In genomic region chr9:136545065-136545965, GRCh38 we compare ENCODE assay signal across 8 cellular contexts. TPM values are rescaled to one million over a fixed set of nuclear protein-coding genes. Genes with fewer than 3 reads are reported as not detected.
DNase-seq lines count a peak whose midpoint lies in the region; ATAC-seq and TF ChIP-seq lines count a peak whose summit lies in the region.

No MANE protein-coding gene starts in this region.

- H3K4me1 Mint-ChIP-seq in activated naive CD8-positive, alpha-beta T cell treated with anti-CD3 and anti-CD28 coated beads for 36 hours: peaks cover 35% of the 10 kb centered on the region

- no peaks in the 10 kb centered on the region for H3K27me3 Mint-ChIP-seq in activated naive CD8-positive, alpha-beta T cell treated with anti-CD3 and anti-CD28 coated beads for 36 hours

- H3K36me3 Mint-ChIP-seq in activated naive CD8-positive, alpha-beta T cell treated with anti-CD3 and anti-CD28 coated beads for 36 hours: peaks cover 7% of the 10 kb centered on the region

- peak; percentile 18 for ATAC-seq in HG02759 (IDR thresholded peaks at IDR 0.05; ENCODE audit: unreplicated experiment)
- ATAC-seq in RWPE2 (ENCODE audit: low read depth): no peak; the same call in 1 of the 3 replicates

- peaks cover 21% of the 10 kb centered on the region for H3K36me3 ChIP-seq in RWPE2 (ENCODE audit: low read depth)
- peaks cover 14% of the 10 kb centered on the region for H3K36me3 ChIP-seq in iPS-18a (ENCODE audit: control insufficient read depth, low read depth, low read length)

- peak overlapping the region; percentile 53 for H3K9ac ChIP-seq in iPS-18a (ENCODE audit: low read length)

- no peak for DNase-seq in RWPE2 (ENCODE audit: low spot score)
- peak; percentile 72 for DNase-seq in activated naive CD8-positive, alpha-beta T cell treated with anti-CD3 and anti-CD28 coated beads for 36 hours
- DNase-seq in stimulated activated CD4-positive, alpha-beta T cell treated with anti-CD3 and anti-CD28 coated beads, Interleukin-4, amount 100 ng/mL, for 1 hour: peak; percentile 75
- no peak for DNase-seq in AML-193 (lab: John Stamatoyannopoulos, UW)
- DNase-seq in cortex of kidney (lab: John Stamatoyannopoulos, UW): no peak

- peak overlapping the region; percentile 82 for H3K27ac ChIP-seq in RWPE2 (ENCODE audit: poor library complexity, severe bottlenecking)
- H3K27ac ChIP-seq in iPS-18a (ENCODE audit: low read length): no peak overlapping the region

- H3K9me3 Mint-ChIP-seq in activated naive CD8-positive, alpha-beta T cell treated with anti-CD3 and anti-CD28 coated beads for 36 hours: no peaks in the 10 kb centered on the region

- peak overlapping the region; percentile 94 for H3K4me3 Mint-ChIP-seq in activated naive CD8-positive, alpha-beta T cell treated with anti-CD3 and anti-CD28 coated beads for 36 hours

- peak overlapping the region; percentile 84 for H3K27ac Mint-ChIP-seq in activated naive CD8-positive, alpha-beta T cell treated with anti-CD3 and anti-CD28 coated beads for 36 hours

- TF ChIP-seq CTCF in GM12872 (IDR thresholded peaks at IDR 0.05; ENCODE audit: insufficient read depth, low read depth, low read length): 0 out of 3 replicates have a peak, but pooled peaks have one; percentile 6
- peak; percentile 35 for TF ChIP-seq CTCF in RWPE2 (IDR thresholded peaks at IDR 0.05; ENCODE audit: poor library complexity, severe bottlenecking)

- H3K4me1 ChIP-seq in RWPE2 (ENCODE audit: insufficient read depth, poor library complexity, severe bottlenecking) (peaks cover 9% of the 10 kb centered on the region), iPS-18a (ENCODE audit: control insufficient read depth, low read depth, low read length) (peaks cover 17% of the 10 kb centered on the region)

- H3K4me3 ChIP-seq in RWPE2 (ENCODE audit: severe bottlenecking): peak overlapping the region; percentile 99
- H3K4me3 ChIP-seq in iPS-18a (ENCODE audit: low read length): peak overlapping the region; percentile 73

- H3K9me3 ChIP-seq in RWPE2 (ENCODE audit: severe bottlenecking): no peaks in the 10 kb centered on the region
- no peaks in the 10 kb centered on the region for H3K9me3 ChIP-seq in iPS-18a (ENCODE audit: control insufficient read depth, low read depth, low read length)

- H3K27me3 ChIP-seq in RWPE2 (ENCODE audit: insufficient read depth, poor library complexity, severe bottlenecking) (no peaks in the 10 kb centered on the region), iPS-18a (ENCODE audit: control insufficient read depth, insufficient read depth, low read length) (no peaks in the 10 kb centered on the region)

RNA-seq across cellular contexts. Expression of gene NOTCH1, which starts 0.5 kb away (rescaled TPM):
- 10 to 100 TPM; 48.2 to 51.6 TPM for total RNA-seq in activated naive CD8-positive, alpha-beta T cell treated with anti-CD3 and anti-CD28 coated beads for 36 hours

Comparison
In these comparisons a context has a peak if more than half of its experiments do, and no peak if none do; other contexts are left out.
1. DNase-seq: peak in activated naive CD8-positive, alpha-beta T cell treated with anti-CD3 and anti-CD28 coated beads for 36 hours (single experiment) and stimulated activated CD4-positive, alpha-beta T cell treated with anti-CD3 and anti-CD28 coated beads, Interleukin-4, amount 100 ng/mL, for 1 hour (single experiment); none in RWPE2 (single experiment), AML-193 (0 of 2) and cortex of kidney (single experiment).